Comparison of ENCODE assay signal across 2 cellular contexts in the genomic region with DNA sequence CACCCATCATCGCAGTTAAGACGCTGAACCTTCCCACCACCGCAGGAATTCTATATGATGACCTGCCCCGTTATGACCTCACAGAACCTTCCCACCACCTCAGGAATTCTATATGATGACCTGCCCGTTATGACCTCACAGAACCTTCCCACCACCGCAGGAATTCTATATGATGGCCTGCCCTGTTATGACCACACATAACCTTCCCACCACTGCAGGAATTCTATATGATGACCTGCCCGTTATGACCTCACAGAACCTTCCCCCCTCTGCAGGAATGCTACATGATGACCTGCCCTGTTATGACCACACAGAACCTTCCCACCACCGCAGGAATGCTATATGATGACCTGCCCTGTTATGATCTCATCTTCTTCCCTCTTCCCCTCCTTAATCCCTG.
TF ChIP-seq lines count a peak whose summit lies in the region.

No MANE protein-coding gene starts in this region.

TF ChIP-seq in K562, 482 proteins besides CTCF, POLR2A, EP300 and RAD21 (continued from another document):
- TF ChIP-seq ARID1B (IDR thresholded peaks at IDR 0.05) (no peak), NRF1 (conservative IDR thresholded peaks at IDR 0.05 in 1 of 2, IDR thresholded peaks at IDR 0.05 in 1 of 2) (no peak)

TF ChIP-seq in GM23338, 12 proteins besides CTCF, POLR2A, EP300 and RAD21 (continued from another document):
- TF ChIP-seq, protein P1, sequence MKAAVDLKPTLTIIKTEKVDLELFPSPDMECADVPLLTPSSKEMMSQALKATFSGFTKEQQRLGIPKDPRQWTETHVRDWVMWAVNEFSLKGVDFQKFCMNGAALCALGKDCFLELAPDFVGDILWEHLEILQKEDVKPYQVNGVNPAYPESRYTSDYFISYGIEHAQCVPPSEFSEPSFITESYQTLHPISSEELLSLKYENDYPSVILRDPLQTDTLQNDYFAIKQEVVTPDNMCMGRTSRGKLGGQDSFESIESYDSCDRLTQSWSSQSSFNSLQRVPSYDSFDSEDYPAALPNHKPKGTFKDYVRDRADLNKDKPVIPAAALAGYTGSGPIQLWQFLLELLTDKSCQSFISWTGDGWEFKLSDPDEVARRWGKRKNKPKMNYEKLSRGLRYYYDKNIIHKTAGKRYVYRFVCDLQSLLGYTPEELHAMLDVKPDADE (IDR thresholded peaks at IDR 0.05), result no peak
- no peak for TF ChIP-seq EZH2 (IDR thresholded peaks at IDR 0.05; ENCODE audit: low read depth, unreplicated experiment)
- TF ChIP-seq, protein P2, sequence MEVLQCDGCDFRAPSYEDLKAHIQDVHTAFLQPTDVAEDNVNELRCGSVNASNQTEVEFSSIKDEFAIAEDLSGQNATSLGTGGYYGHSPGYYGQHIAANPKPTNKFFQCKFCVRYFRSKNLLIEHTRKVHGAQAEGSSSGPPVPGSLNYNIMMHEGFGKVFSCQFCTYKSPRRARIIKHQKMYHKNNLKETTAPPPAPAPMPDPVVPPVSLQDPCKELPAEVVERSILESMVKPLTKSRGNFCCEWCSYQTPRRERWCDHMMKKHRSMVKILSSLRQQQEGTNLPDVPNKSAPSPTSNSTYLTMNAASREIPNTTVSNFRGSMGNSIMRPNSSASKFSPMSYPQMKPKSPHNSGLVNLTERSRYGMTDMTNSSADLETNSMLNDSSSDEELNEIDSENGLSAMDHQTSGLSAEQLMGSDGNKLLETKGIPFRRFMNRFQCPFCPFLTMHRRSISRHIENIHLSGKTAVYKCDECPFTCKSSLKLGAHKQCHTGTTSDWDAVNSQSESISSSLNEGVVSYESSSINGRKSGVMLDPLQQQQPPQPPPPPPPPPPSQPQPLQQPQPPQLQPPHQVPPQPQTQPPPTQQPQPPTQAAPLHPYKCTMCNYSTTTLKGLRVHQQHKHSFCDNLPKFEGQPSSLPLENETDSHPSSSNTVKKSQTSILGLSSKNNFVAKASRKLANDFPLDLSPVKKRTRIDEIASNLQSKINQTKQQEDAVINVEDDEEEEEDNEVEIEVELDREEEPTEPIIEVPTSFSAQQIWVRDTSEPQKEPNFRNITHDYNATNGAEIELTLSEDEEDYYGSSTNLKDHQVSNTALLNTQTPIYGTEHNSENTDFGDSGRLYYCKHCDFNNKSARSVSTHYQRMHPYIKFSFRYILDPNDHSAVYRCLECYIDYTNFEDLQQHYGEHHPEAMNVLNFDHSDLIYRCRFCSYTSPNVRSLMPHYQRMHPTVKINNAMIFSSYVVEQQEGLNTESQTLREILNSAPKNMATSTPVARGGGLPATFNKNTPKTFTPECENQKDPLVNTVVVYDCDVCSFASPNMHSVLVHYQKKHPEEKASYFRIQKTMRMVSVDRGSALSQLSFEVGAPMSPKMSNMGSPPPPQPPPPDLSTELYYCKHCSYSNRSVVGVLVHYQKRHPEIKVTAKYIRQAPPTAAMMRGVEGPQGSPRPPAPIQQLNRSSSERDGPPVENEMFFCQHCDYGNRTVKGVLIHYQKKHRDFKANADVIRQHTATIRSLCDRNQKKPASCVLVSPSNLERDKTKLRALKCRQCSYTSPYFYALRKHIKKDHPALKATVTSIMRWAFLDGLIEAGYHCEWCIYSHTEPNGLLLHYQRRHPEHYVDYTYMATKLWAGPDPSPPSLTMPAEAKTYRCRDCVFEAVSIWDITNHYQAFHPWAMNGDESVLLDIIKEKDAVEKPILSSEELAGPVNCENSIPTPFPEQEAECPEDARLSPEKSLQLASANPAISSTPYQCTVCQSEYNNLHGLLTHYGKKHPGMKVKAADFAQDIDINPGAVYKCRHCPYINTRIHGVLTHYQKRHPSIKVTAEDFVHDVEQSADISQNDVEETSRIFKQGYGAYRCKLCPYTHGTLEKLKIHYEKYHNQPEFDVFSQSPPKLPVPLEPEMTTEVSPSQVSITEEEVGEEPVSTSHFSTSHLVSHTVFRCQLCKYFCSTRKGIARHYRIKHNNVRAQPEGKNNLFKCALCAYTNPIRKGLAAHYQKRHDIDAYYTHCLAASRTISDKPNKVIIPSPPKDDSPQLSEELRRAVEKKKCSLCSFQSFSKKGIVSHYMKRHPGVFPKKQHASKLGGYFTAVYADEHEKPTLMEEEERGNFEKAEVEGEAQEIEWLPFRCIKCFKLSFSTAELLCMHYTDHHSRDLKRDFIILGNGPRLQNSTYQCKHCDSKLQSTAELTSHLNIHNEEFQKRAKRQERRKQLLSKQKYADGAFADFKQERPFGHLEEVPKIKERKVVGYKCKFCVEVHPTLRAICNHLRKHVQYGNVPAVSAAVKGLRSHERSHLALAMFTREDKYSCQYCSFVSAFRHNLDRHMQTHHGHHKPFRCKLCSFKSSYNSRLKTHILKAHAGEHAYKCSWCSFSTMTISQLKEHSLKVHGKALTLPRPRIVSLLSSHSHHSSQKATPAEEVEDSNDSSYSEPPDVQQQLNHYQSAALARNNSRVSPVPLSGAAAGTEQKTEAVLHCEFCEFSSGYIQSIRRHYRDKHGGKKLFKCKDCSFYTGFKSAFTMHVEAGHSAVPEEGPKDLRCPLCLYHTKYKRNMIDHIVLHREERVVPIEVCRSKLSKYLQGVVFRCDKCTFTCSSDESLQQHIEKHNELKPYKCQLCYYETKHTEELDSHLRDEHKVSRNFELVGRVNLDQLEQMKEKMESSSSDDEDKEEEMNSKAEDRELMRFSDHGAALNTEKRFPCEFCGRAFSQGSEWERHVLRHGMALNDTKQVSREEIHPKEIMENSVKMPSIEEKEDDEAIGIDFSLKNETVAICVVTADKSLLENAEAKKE (CRISPR knock-in tag; IDR thresholded peaks at IDR 0.05), result no peak
- TF ChIP-seq JUNB (IDR thresholded peaks at IDR 0.05; ENCODE audit: unreplicated experiment), result no peak
- TF ChIP-seq NANOG (IDR thresholded peaks at IDR 0.05; ENCODE audit: borderline replicate concordance), result no peak
- no peak for TF ChIP-seq EZH2phosphoT487 (IDR thresholded peaks at IDR 0.05; ENCODE audit: unreplicated experiment)
- no peak for TF ChIP-seq ZNF114 (CRISPR knock-in tag; IDR thresholded peaks at IDR 0.05)
- TF ChIP-seq POLR2AphosphoS5 (IDR thresholded peaks at IDR 0.05; ENCODE audit: low read depth), result no peak
- no peak for TF ChIP-seq STAT1 (IDR thresholded peaks at IDR 0.05; ENCODE audit: unreplicated experiment)
- TF ChIP-seq, protein P3, sequence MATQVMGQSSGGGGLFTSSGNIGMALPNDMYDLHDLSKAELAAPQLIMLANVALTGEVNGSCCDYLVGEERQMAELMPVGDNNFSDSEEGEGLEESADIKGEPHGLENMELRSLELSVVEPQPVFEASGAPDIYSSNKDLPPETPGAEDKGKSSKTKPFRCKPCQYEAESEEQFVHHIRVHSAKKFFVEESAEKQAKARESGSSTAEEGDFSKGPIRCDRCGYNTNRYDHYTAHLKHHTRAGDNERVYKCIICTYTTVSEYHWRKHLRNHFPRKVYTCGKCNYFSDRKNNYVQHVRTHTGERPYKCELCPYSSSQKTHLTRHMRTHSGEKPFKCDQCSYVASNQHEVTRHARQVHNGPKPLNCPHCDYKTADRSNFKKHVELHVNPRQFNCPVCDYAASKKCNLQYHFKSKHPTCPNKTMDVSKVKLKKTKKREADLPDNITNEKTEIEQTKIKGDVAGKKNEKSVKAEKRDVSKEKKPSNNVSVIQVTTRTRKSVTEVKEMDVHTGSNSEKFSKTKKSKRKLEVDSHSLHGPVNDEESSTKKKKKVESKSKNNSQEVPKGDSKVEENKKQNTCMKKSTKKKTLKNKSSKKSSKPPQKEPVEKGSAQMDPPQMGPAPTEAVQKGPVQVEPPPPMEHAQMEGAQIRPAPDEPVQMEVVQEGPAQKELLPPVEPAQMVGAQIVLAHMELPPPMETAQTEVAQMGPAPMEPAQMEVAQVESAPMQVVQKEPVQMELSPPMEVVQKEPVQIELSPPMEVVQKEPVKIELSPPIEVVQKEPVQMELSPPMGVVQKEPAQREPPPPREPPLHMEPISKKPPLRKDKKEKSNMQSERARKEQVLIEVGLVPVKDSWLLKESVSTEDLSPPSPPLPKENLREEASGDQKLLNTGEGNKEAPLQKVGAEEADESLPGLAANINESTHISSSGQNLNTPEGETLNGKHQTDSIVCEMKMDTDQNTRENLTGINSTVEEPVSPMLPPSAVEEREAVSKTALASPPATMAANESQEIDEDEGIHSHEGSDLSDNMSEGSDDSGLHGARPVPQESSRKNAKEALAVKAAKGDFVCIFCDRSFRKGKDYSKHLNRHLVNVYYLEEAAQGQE (IDR thresholded peaks at IDR 0.05; ENCODE audit: unreplicated experiment), result no peak
